32 cellular contexts compared by ENCODE assay signal in genomic region chr3:117963858-117964257, GRCh38.
"Had no signal": no experiment of that assay in that cellular context is flagged by ENCODE, and none has a peak within 500 bp of the region (broad histone marks: within the 10 kb centered on the region; RNA-seq: fewer than 3 reads in every experiment).

No MANE protein-coding gene starts in this region.

- H3K27me3 ChIP-seq: adrenal gland, body of pancreas, brain microvascular endothelial cell, breast epithelium had no signal

- ATAC-seq: activated CD8-positive, alpha-beta T cell treated with anti-CD3 and anti-CD28 coated beads for 36 hours; activated naive CD4-positive, alpha-beta T cell treated with anti-CD3 and anti-CD28 coated beads, Interleukin-2, amount 50 U/mL, for 72 hours; activated T-cell treated with anti-CD3 and anti-CD28 coated beads, Interleukin-2, amount 50 U/mL, for 4 hours; activated T-cell treated with anti-CD3 and anti-CD28 coated beads, Interleukin-2, amount 50 U/mL, for 72 hours; activated T-helper 17 cell treated with anti-CD3 and anti-CD28 coated beads, Interleukin-2, amount 50 U/mL, for 72 hours; body of pancreas had no signal

- H3K27ac ChIP-seq: adrenal gland, body of pancreas, brain microvascular endothelial cell, breast epithelium, VCaP had no signal

- H3K9me3 ChIP-seq: adrenal gland, body of pancreas, breast epithelium had no signal

- H3K4me3 ChIP-seq: adrenal gland, body of pancreas, breast epithelium had no signal

- H3K36me3 ChIP-seq: adrenal gland, brain microvascular endothelial cell, breast epithelium had no signal

- H3K4me1 ChIP-seq: body of pancreas, breast epithelium had no signal

- DNase-seq: activated B cell treated with CpG ODN at 0.5 μM for 24 hours; activated CD4-positive, alpha-beta memory T cell treated with anti-CD3 and anti-CD28 coated beads for 36 hours; activated CD4-positive, alpha-beta T cell treated with anti-CD3 and anti-CD28 coated beads for 4 hours; activated CD4-positive, alpha-beta T cell treated with anti-CD3 and anti-CD28 coated beads, Interleukin-2, amount 10 ng/mL, durations not matched to agents 24 days and 14 days; activated CD4-positive, alpha-beta T cell treated with anti-CD3 and anti-CD28 coated beads, Interleukin-2, amount 50 U/mL, for 1 hour; activated CD4-positive, alpha-beta T cell treated with anti-CD3 and anti-CD28 coated beads, Interleukin-2, amount 50 U/mL, for 4 hours; activated CD4-positive, CD25-positive, alpha-beta regulatory T cell treated with anti-CD3 and anti-CD28 coated beads, Interleukin-2, amount 50 U/mL, for 72 hours; activated CD8-positive, alpha-beta memory T cell treated with anti-CD3 and anti-CD28 coated beads, Interleukin-2, amount 50 U/mL, for 4 hours; activated CD8-positive, alpha-beta T cell treated with anti-CD3 and anti-CD28 coated beads for 36 hours; activated effector memory CD4-positive, alpha-beta T cell treated with anti-CD3 and anti-CD28 coated beads, Interleukin-2, amount 50 U/mL, for 16 hours; activated gamma-delta T cell treated with Interleukin-2 at 50 U/mL for 16 hours; activated naive CD4-positive, alpha-beta T cell; activated naive CD4-positive, alpha-beta T cell treated with anti-CD3 and anti-CD28 coated beads for 36 hours; activated naive CD4-positive, alpha-beta T cell treated with anti-CD3 and anti-CD28 coated beads, Interleukin-2, amount 50 U/mL, for 16 hours; activated naive CD8-positive, alpha-beta T cell treated with anti-CD3 and anti-CD28 coated beads for 36 hours; activated T-cell treated with anti-CD3 and anti-CD28 coated beads for 4 hours; activated T-cell treated with anti-CD3 and anti-CD28 coated beads, Interleukin-2, amount 50 U/mL, for 1 hour; activated T-cell treated with anti-CD3 and anti-CD28 coated beads, Interleukin-2, amount 50 U/mL, for 4 hours; activated T-cell treated with anti-CD3 and anti-CD28 coated beads, Interleukin-2, amount 50 U/mL, for 72 hours; adrenal gland; amniotic stem cell; aorta; body of pancreas; brain microvascular endothelial cell; central memory CD4-positive, alpha-beta T cell; T-helper 1 cell; T-helper 2 cell; T-helper 9 cell had no signal
